ENCODE assay signal across 8 cellular contexts in genomic region chr16:66551362-66551761, GRCh38. TPM values are rescaled to one million over a fixed set of nuclear protein-coding genes. Genes with fewer than 3 reads are reported as not detected.
DNase-seq lines count a peak whose midpoint lies in the region; ATAC-seq and TF ChIP-seq lines count a peak whose summit lies in the region.

No MANE protein-coding gene starts in this region.

- no peak for TF ChIP-seq POLR2A in gastrocnemius medialis (IDR thresholded peaks at IDR 0.05)

- in situ Hi-C loops in GM23248 (cut with MboI): no loop called here
- in situ Hi-C loops in gastrocnemius medialis (cut with MboI; ENCODE audit: low sequenced_read_pairs in 4 of 4): loop anchor here in 2 of 4 donors (5.0 to 10.0 kb wide), 2 partner anchors 34 to 77 kb away; no protein-coding TSS in a partner anchor

- CTCF ChIA-PET in BJ (lab: Yijun Ruan, JAX): interaction anchor here (0.7 to 1.7 kb wide), 6 partner anchors 8 to 187 kb away, joined by 3 to 4 read pairs (median 3); partner anchors contain the start of gene CMTM3

- H2AFZ ChIP-seq in GM23248 (peak overlapping the region; percentile 97), OCI-LY3 (ENCODE audit: low read depth, low read length) (peak overlapping the region; percentile 71)

- 30 to 36% methylated on average over 6 of the region's 6 CpGs for WGBS in GM23248 (ENCODE audit: low coverage in 1 of 2, low lambda C conversion rate in 2 of 2, missing lambda C conversion rate in 2 of 2), 2 experiments

- DNase-seq in BJ (ENCODE audit: low read depth) (no peak), GM23248 (peak; percentile 70), activated T-cell treated with anti-CD3 and anti-CD28 coated beads for 4 hours (peak; percentile 37), fibroblast of peridontal ligament (ENCODE audit: extremely low read depth) (peak; percentile 18), gastrocnemius medialis (no peak), middle frontal gyrus (ENCODE audit: extremely low spot score, low spot score) (no peak)

- H4K20me1 ChIP-seq in GM23248 (ENCODE audit: insufficient read depth) (no peaks in the 10 kb centered on the region), OCI-LY3 (ENCODE audit: insufficient read depth, low read length) (no peaks in the 10 kb centered on the region)

- peak; percentile 33; the same call in 1 of the 2 replicates for TF ChIP-seq CTCF in BJ (IDR thresholded peaks at IDR 0.05; ENCODE audit: insufficient read depth, low read depth, low read length)
- TF ChIP-seq CTCF in OCI-LY3 (IDR thresholded peaks at IDR 0.05; ENCODE audit: low read depth, low read length): no peak
- TF ChIP-seq CTCF in gastrocnemius medialis (IDR thresholded peaks at IDR 0.05 in 4 of 5, conservative IDR thresholded peaks at IDR 0.05 in 1 of 5): no peak

- H3K4me1 ChIP-seq in GM23248 (ENCODE audit: insufficient read depth) (peaks cover 30% of the 10 kb centered on the region), OCI-LY3 (ENCODE audit: low read length) (peaks cover 37% of the 10 kb centered on the region), gastrocnemius medialis (peaks cover 32 to 33% of the 10 kb centered on the region in 2 donors)

- H3K27ac ChIP-seq in GM23248 (peak overlapping the region; percentile 69), OCI-LY3 (ENCODE audit: low read length) (peak overlapping the region; percentile 56), gastrocnemius medialis (peak overlapping the region; percentile 86 to 96 (median 92))

- H3K9me2 ChIP-seq in GM23248 (ENCODE audit: insufficient read depth): no peaks in the 10 kb centered on the region

- no peak overlapping the region for H3K9ac ChIP-seq in GM23248
- peak overlapping the region; percentile 82; the same call in 1 of the 2 replicates for H3K9ac ChIP-seq in OCI-LY3 (ENCODE audit: low read length)

- H3K27me3 ChIP-seq in BJ (ENCODE audit: control insufficient read depth, insufficient read depth, low read length): no peaks in the 10 kb centered on the region
- H3K27me3 ChIP-seq in GM23248 (replicated peaks; ENCODE audit: insufficient read depth): no peaks in the 10 kb centered on the region
- H3K27me3 ChIP-seq in OCI-LY3 (ENCODE audit: low read depth, low read length): no peaks in the 10 kb centered on the region
- no peaks in the 10 kb centered on the region for H3K27me3 ChIP-seq in gastrocnemius medialis

- H3K4me2 ChIP-seq in GM23248 (ENCODE audit: unreplicated experiment) (peak overlapping the region; percentile 92), OCI-LY3 (ENCODE audit: low read length) (peak overlapping the region; percentile 93)

- H3F3A ChIP-seq in GM23248 (ENCODE audit: insufficient read depth): peaks cover 6% of the 10 kb centered on the region; the same call in 1 of the 2 replicates

- H3K36me3 ChIP-seq in BJ (ENCODE audit: control insufficient read depth, insufficient read depth, low read length) (no peaks in the 10 kb centered on the region; the same call in 1 of the 2 replicates), GM23248 (ENCODE audit: low read depth) (no peaks in the 10 kb centered on the region), OCI-LY3 (replicated peaks; ENCODE audit: low read depth, low read length) (peaks cover 12% of the 10 kb centered on the region), gastrocnemius medialis (no peaks in the 10 kb centered on the region)

- POLR2A ChIA-PET in BJ (lab: Charles Lee): interaction anchor here (0.6 kb wide), 1 partner anchor 527 kb away, joined by 7 read pairs; no protein-coding TSS in a partner anchor

- H3K79me2 ChIP-seq in GM23248 (ENCODE audit: insufficient read depth) (peaks cover 38% of the 10 kb centered on the region), OCI-LY3 (ENCODE audit: low read length) (peaks cover 11% of the 10 kb centered on the region)

- ATAC-seq in gastrocnemius medialis: no peak
- ATAC-seq in GM18907 (IDR thresholded peaks at IDR 0.05; ENCODE audit: unreplicated experiment): no peak

- H3K9me3 ChIP-seq in GM23248 (ENCODE audit: low read depth) (no peaks in the 10 kb centered on the region), OCI-LY3 (ENCODE audit: insufficient read depth, low read length) (no peaks in the 10 kb centered on the region), gastrocnemius medialis (no peaks in the 10 kb centered on the region)

- H3K4me3 ChIP-seq in BJ (ENCODE audit: low read depth, low read length) (no peak overlapping the region), GM23248 (peak overlapping the region; percentile 78), OCI-LY3 (ENCODE audit: low read length) (peak overlapping the region; percentile 84), gastrocnemius medialis (no peak overlapping the region)

- intact Hi-C loops in gastrocnemius medialis (cut with DNase I; ENCODE audit: low total_unique reads): loop anchor here (2.0 kb wide), 1 partner anchor 35 kb away; no protein-coding TSS in a partner anchor

RNA-seq across cellular contexts. Expression of gene CKLF, which starts 1.0 kb away (rescaled TPM):
- 60.8 and 66.9 TPM in 2 replicates for polyA plus RNA-seq in BJ (2011; rRNA removed)
- 12.4 and 24.9 TPM in 2 replicates for polyA minus RNA-seq in BJ (2011; rRNA and poly(A)+ RNA removed)
- 64.2 and 130 TPM in 2 replicates for total RNA-seq in GM23248 (2014; rRNA removed; shearing (Covaris generic))
- polyA plus RNA-seq in GM23248 (2016; fragmentation: Nextera tagmentation; extraction: Ambion mirVana): 107 and 108 TPM in 2 replicates
- total RNA-seq in gastrocnemius medialis: 1 to 10 TPM; 5.8 to 8.5 (median 6.9) TPM

RNA-seq across cellular contexts. Expression of gene TK2, which starts 1.4 kb away (rescaled TPM):
- polyA plus RNA-seq in BJ (2011; rRNA removed): 38.9 and 42.7 TPM in 2 replicates
- polyA minus RNA-seq in BJ (2011; rRNA and poly(A)+ RNA removed): 28.9 and 35.5 TPM in 2 replicates
- total RNA-seq in GM23248 (2014; rRNA removed; shearing (Covaris generic)): 57.5 and 58.8 TPM in 2 replicates
- 27.9 and 28.2 TPM in 2 replicates for polyA plus RNA-seq in GM23248 (2016; fragmentation: Nextera tagmentation; extraction: Ambion mirVana)
- 10 to 100 TPM; 10.6 to 22.7 (median 15.5) TPM for total RNA-seq in gastrocnemius medialis

RNA-seq across cellular contexts. Expression of gene CMTM1, which starts 14.9 kb away (rescaled TPM):
- polyA plus RNA-seq in BJ (2011; rRNA removed) (2.7 and 3.2 TPM in 2 replicates), GM23248 (2016; fragmentation: Nextera tagmentation; extraction: Ambion mirVana) (6.0 and 6.8 TPM in 2 replicates)
- 2.4 and 3.3 TPM in 2 replicates for polyA minus RNA-seq in BJ (2011; rRNA and poly(A)+ RNA removed)
- 2.1 and 3.1 TPM in 2 replicates for total RNA-seq in GM23248 (2014; rRNA removed; shearing (Covaris generic))
- total RNA-seq in gastrocnemius medialis: under 1 TPM in 1 of 4 donors, not detected in 3; 0.31 TPM

RNA-seq across cellular contexts. Expression of gene CMTM2, which starts 27.9 kb away (rescaled TPM):
- polyA plus RNA-seq in BJ (2011; rRNA removed) (not detected in 2 replicates), GM23248 (2016; fragmentation: Nextera tagmentation; extraction: Ambion mirVana) (not detected in 2 replicates)
- not detected in 2 replicates for polyA minus RNA-seq in BJ (2011; rRNA and poly(A)+ RNA removed)
- total RNA-seq in GM23248 (2014; rRNA removed; shearing (Covaris generic)): not detected in 2 replicates
- not detected for total RNA-seq in gastrocnemius medialis

RNA-seq across cellular contexts. Expression of gene CMTM3, which starts 53.1 kb away (rescaled TPM):
- polyA plus RNA-seq in BJ (2011; rRNA removed): 31.3 and 35.5 TPM in 2 replicates
- 18.1 and 29.0 TPM in 2 replicates for polyA minus RNA-seq in BJ (2011; rRNA and poly(A)+ RNA removed)
- 21.9 and 32.6 TPM in 2 replicates for total RNA-seq in GM23248 (2014; rRNA removed; shearing (Covaris generic))
- polyA plus RNA-seq in GM23248 (2016; fragmentation: Nextera tagmentation; extraction: Ambion mirVana): 43.9 and 47.0 TPM in 2 replicates
- total RNA-seq in gastrocnemius medialis: 10 to 100 TPM in 1 of 4 donors, 1 to 10 TPM in 3; 2.6 to 11.3 (median 5.1) TPM

Comparison
In these comparisons a context has a peak if more than half of its experiments do, and no peak if none do; other contexts are left out.
1. DNase-seq: peak in GM23248 (single experiment), activated T-cell treated with anti-CD3 and anti-CD28 coated beads for 4 hours (single experiment) and fibroblast of peridontal ligament (single experiment); none in BJ (single experiment), gastrocnemius medialis (0 of 2) and middle frontal gyrus (single experiment).
2. H3K4me3 ChIP-seq: peak in GM23248 (single experiment) and OCI-LY3 (single experiment); none in BJ (single experiment) and gastrocnemius medialis (0 of 4).
3. Peak in every context shown above with its lines, with median percentiles within 50 percentile points of each other: H3K27ac ChIP-seq.